In the genomic region with DNA sequence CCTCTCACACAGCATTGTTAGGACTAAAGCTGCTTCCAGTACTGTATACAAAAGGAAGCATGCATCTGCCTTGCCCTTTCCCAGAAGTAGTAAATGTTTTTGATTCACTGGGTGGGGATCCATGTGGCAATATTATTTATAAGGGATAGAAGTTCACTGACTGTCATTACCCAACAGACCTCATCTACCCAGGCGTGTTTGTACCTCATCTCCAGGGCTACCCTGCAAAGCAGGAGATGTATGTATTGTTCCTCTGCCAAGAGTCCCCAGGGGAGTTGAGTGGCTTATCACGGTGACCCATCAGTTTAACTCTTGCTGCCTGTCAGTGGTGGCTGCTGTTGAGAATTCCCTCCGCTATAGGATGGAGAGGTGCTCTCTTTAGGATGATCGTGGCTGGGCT, we compare ENCODE assay signal across 28 cellular contexts. TPM values are rescaled to one million over a fixed set of nuclear protein-coding genes. Genes with fewer than 3 reads are reported as not detected.
DNase-seq lines count a peak whose midpoint lies in the region; ATAC-seq and TF ChIP-seq lines count a peak whose summit lies in the region.
"Had no signal": no experiment of that assay in that cellular context is flagged by ENCODE, and none has a peak within 500 bp of the region (broad histone marks: within the 10 kb centered on the region; RNA-seq: fewer than 3 reads in every experiment).

No MANE protein-coding gene starts in this region.

- H3K9me3 ChIP-seq in suprapubic skin (no peaks in the 10 kb centered on the region), mesenchymal stem cell (ENCODE audit: control insufficient read depth, low read length) (no peaks in the 10 kb centered on the region)
- H3K9me3 ChIP-seq: breast epithelium, upper lobe of left lung had no signal

- H4K8ac ChIP-seq in mesenchymal stem cell (ENCODE audit: low read length) = no peak overlapping the region

- no peak overlapping the region for H3K4ac ChIP-seq in mesenchymal stem cell (ENCODE audit: low read depth in 1 of 2, low read length in 2 of 2)

- no peak overlapping the region for H2BK15ac ChIP-seq in mesenchymal stem cell (ENCODE audit: low read depth, poor library complexity, severe bottlenecking)

- H3K14ac ChIP-seq in mesenchymal stem cell (ENCODE audit: low read length in 2 of 2) = no peak overlapping the region

- peak; percentile 50 for ATAC-seq in esophagus mucosa
- no peak for ATAC-seq in left ventricle myocardium superior
- ATAC-seq in HG02798 (IDR thresholded peaks at IDR 0.05; ENCODE audit: poor library complexity, unreplicated experiment) = no peak
- ATAC-seq: activated T-cell treated with anti-CD3 and anti-CD28 coated beads, Interleukin-2, amount 50 U/mL, for 72 hours had no signal

- H3K27ac ChIP-seq in suprapubic skin (peak overlapping the region; percentile 34), mesenchymal stem cell (ENCODE audit: low read length, poor library complexity, severe bottlenecking) (no peak overlapping the region)
- H3K27ac ChIP-seq: breast epithelium had no signal

- H3K9ac ChIP-seq in mesenchymal stem cell (ENCODE audit: low read length) = no peak overlapping the region

- H3K4me1 ChIP-seq in suprapubic skin (peaks cover 62% of the 10 kb centered on the region), mesenchymal stem cell (ENCODE audit: control insufficient read depth, insufficient read depth, low read depth, low read length) (no peaks in the 10 kb centered on the region)

- no peak overlapping the region for H2AK5ac ChIP-seq in mesenchymal stem cell (ENCODE audit: low read length, severe bottlenecking)

- no peaks in the 10 kb centered on the region for H3K27me3 ChIP-seq in suprapubic skin
- no peaks in the 10 kb centered on the region for H3K27me3 ChIP-seq in mesenchymal stem cell (ENCODE audit: control insufficient read depth in 1 of 2, insufficient read depth in 1 of 2, low read length in 2 of 2)
- H3K27me3 ChIP-seq: breast epithelium, upper lobe of left lung had no signal

- no peak overlapping the region for H3K18ac ChIP-seq in mesenchymal stem cell (ENCODE audit: low read depth in 1 of 2, low read length in 2 of 2)

- H2AFZ ChIP-seq in mesenchymal stem cell (ENCODE audit: low read depth, low read length) = no peak overlapping the region

- TF ChIP-seq EP300 in suprapubic skin (IDR thresholded peaks at IDR 0.05) = no peak

- no peak overlapping the region for H2BK12ac ChIP-seq in mesenchymal stem cell (ENCODE audit: low read length in 2 of 2)

- intact Hi-C loops in left ventricle myocardium superior (cut with micrococcal nuclease) = no loop called here

- peak; percentile 9 for DNase-seq in NCI-H1105 treated with DMSO at 0.1 percent for 48 hours (lab: John Stamatoyannopoulos, UW)
- DNase-seq in NCI-H1105 (lab: John Stamatoyannopoulos, UW) = no peak
- peak; percentile 90 for DNase-seq in NB4 (ENCODE audit: low read depth)
- DNase-seq in suprapubic skin (ENCODE audit: low spot score in 2 of 2) = no peak
- no peak for DNase-seq in left ventricle myocardium superior
- DNase-seq in mesenchymal stem cell = no peak
- DNase-seq: 8988T; activated CD4-positive, alpha-beta T cell treated with anti-CD3 and anti-CD28 coated beads, Interleukin-2, amount 50 U/mL, for 4 hours; activated CD4-positive, CD25-positive, alpha-beta regulatory T cell; activated naive CD4-positive, alpha-beta T cell treated with anti-CD3 and anti-CD28 coated beads, Interleukin-2, amount 10 ng/mL, durations not matched to agents 7 days and 5 days; activated T-cell treated with anti-CD3 and anti-CD28 coated beads, Interleukin-2, amount 50 U/mL, for 72 hours; AML-193; amniotic stem cell; CD4-positive, alpha-beta memory T cell; effector CD8-positive, alpha-beta T cell; NCI-H146; NCI-H2171 treated with DMSO at 0.1 percent for 48 hours; NCI-H82; posterior cingulate gyrus; stimulated activated CD4-positive, alpha-beta T cell treated with anti-CD3 and anti-CD28 coated beads, Interleukin-12 subunit alpha, Interleukin-12 subunit beta, amount 100 ng/mL, for 4 hours; stimulated activated CD4-positive, alpha-beta T cell treated with anti-CD3 and anti-CD28 coated beads, Interleukin-4, amount 100 ng/mL, for 1 hour; T-helper 1 cell; upper lobe of left lung had no signal

- no peak overlapping the region for H2BK120ac ChIP-seq in mesenchymal stem cell (ENCODE audit: low read depth, low read length)

- H4K91ac ChIP-seq in mesenchymal stem cell (ENCODE audit: low read length) = no peak overlapping the region

- no peak for TF ChIP-seq POLR2A in NB4 (IDR thresholded peaks at IDR 0.05; ENCODE audit: extremely low read depth, insufficient read length)
- TF ChIP-seq POLR2A in suprapubic skin (IDR thresholded peaks at IDR 0.05) = no peak

- H3K79me1 ChIP-seq in mesenchymal stem cell (replicated peaks; ENCODE audit: low read length, poor library complexity, severe bottlenecking) = no peaks in the 10 kb centered on the region

- no peak overlapping the region for H3K4me3 ChIP-seq in NB4 (ENCODE audit: low read depth, low read length)
- no peak overlapping the region for H3K4me3 ChIP-seq in suprapubic skin
- H3K4me3 ChIP-seq in mesenchymal stem cell (ENCODE audit: insufficient read depth in 1 of 2, low read depth in 1 of 2, low read length in 2 of 2) = no peak overlapping the region
- H3K4me3 ChIP-seq: breast epithelium, upper lobe of left lung had no signal

- H2BK5ac ChIP-seq in mesenchymal stem cell (ENCODE audit: low read depth, low read length, poor library complexity, severe bottlenecking) = no peak overlapping the region

- 32% methylated on average over 4 of the region's 4 CpGs for WGBS in suprapubic skin
- 63% methylated on average over 4 of the region's 4 CpGs for WGBS in mesenchymal stem cell

- TF ChIP-seq CTCF in NB4 (IDR thresholded peaks at IDR 0.05; ENCODE audit: low read depth, low read length) = no peak
- TF ChIP-seq CTCF in suprapubic skin (IDR thresholded peaks at IDR 0.05) = no peak

- no peak overlapping the region for H3K23ac ChIP-seq in mesenchymal stem cell (ENCODE audit: low read length in 2 of 2)

- H3K36me3 ChIP-seq in suprapubic skin = no peaks in the 10 kb centered on the region
- no peaks in the 10 kb centered on the region for H3K36me3 ChIP-seq in mesenchymal stem cell (ENCODE audit: control insufficient read depth in 1 of 2, insufficient read depth in 2 of 2, low read depth in 1 of 2, low read length in 2 of 2)
- H3K36me3 ChIP-seq: breast epithelium, upper lobe of left lung had no signal

- no peak overlapping the region for H3K4me2 ChIP-seq in mesenchymal stem cell (ENCODE audit: low read length, poor library complexity, severe bottlenecking)

RNA-seq across cellular contexts. Expression of a gene that starts 42.5 kb away (rescaled TPM):
- total RNA-seq in esophagus mucosa (13.0 TPM), suprapubic skin (1 to 10 TPM; 4.2 to 6.4 (median 5.6) TPM), left ventricle myocardium superior (0.62 TPM)
- polyA plus RNA-seq in mesenchymal stem cell (2013, experiment 1 of 2) = 0.08 TPM
- polyA plus RNA-seq in mesenchymal stem cell (2013, experiment 2 of 2) = 0.14 TPM
- total RNA-seq: CD4-positive, alpha-beta memory T cell; epithelial cell of proximal tubule; OCI-LY7 had no signal
- polyA plus RNA-seq: CD4-positive, alpha-beta memory T cell had no signal

Comparison
In these comparisons a context has a peak if more than half of its experiments do, and no peak if none do; other contexts are left out.
1. DNase-seq: peak in NCI-H1105 treated with DMSO at 0.1 percent for 48 hours (single experiment) and NB4 (single experiment); none in NCI-H1105 (single experiment), suprapubic skin (0 of 2), left ventricle myocardium superior (single experiment) and mesenchymal stem cell (single experiment).